23 cellular contexts compared by ENCODE assay signal in genomic region chr1:83694449-83694848, GRCh38.
DNase-seq lines count a peak whose midpoint lies in the region; ATAC-seq and TF ChIP-seq lines count a peak whose summit lies in the region.
"Had no signal": no experiment of that assay in that cellular context is flagged by ENCODE, and none has a peak within 500 bp of the region (broad histone marks: within the 10 kb centered on the region; RNA-seq: fewer than 3 reads in every experiment).

No MANE protein-coding gene starts in this region.

- H3K4me3 ChIP-seq in left ventricle myocardium inferior (no peak overlapping the region), heart left ventricle (no peak overlapping the region)
- H3K4me3 ChIP-seq: cardiac muscle cell had no signal

- intact Hi-C loops in left ventricle myocardium inferior (cut with micrococcal nuclease): no loop called here
- intact Hi-C loops in heart left ventricle (cut with DNase I): no loop called here

- TF ChIP-seq POLR2A in heart left ventricle (IDR thresholded peaks at IDR 0.05): no peak

- H3K36me3 ChIP-seq in left ventricle myocardium inferior (no peaks in the 10 kb centered on the region), heart left ventricle (no peaks in the 10 kb centered on the region)
- H3K36me3 ChIP-seq: adrenal gland, cardiac muscle cell, sigmoid colon had no signal

- H3K4me1 ChIP-seq in left ventricle myocardium inferior (peaks cover 21% of the 10 kb centered on the region), heart left ventricle (peaks cover 0 to 24% (median 13%) of the 10 kb centered on the region in 12 donors)
- H3K4me1 ChIP-seq: adrenal gland, sigmoid colon had no signal

- H3K9me3 ChIP-seq in left ventricle myocardium inferior (replicated peaks) (peaks cover 13% of the 10 kb centered on the region), heart left ventricle (peaks cover 0 to 7% (median 0%) of the 10 kb centered on the region in 12 donors)
- H3K9me3 ChIP-seq: adrenal gland had no signal

- H3K27ac ChIP-seq in left ventricle myocardium inferior (replicated peaks): peak overlapping the region; percentile 50
- no peak overlapping the region for H3K27ac ChIP-seq in heart left ventricle
- H3K27ac ChIP-seq: C4-2B, cardiac muscle cell, epithelial cell of prostate, sigmoid colon had no signal

- H3K27me3 ChIP-seq in left ventricle myocardium inferior (ENCODE audit: low read depth) (no peaks in the 10 kb centered on the region), heart left ventricle (no peaks in the 10 kb centered on the region)
- H3K27me3 ChIP-seq: adrenal gland, cardiac muscle cell, sigmoid colon had no signal

- no peak for ATAC-seq in heart left ventricle
- peak; percentile 30; the same call in 1 of the 3 replicates for ATAC-seq in SK-N-SH treated with all-trans-retinoic acid at 6 μM for 48 hours
- ATAC-seq: activated CD8-positive, alpha-beta T cell treated with anti-CD3 and anti-CD28 coated beads for 36 hours; PC-3 had no signal

- DNase-seq in left ventricle myocardium inferior: no peak
- no peak for DNase-seq in heart left ventricle
- DNase-seq in left kidney (ENCODE audit: low read depth, low spot score): peak; percentile 9
- DNase-seq in SW480 (ENCODE audit: low spot score): no peak
- DNase-seq in NCI-H524 treated with DMSO at 0.1 percent for 48 hours (lab: John Stamatoyannopoulos, UW): no peak
- no peak for DNase-seq in NAMALWA (ENCODE audit: low spot score)
- no peak for DNase-seq in activated CD4-positive, alpha-beta T cell treated with anti-CD3 and anti-CD28 coated beads, Interleukin-2, amount 50 U/mL, for 4 hours
- DNase-seq: activated CD8-positive, alpha-beta T cell treated with anti-CD3 and anti-CD28 coated beads for 36 hours; activated gamma-delta T cell treated with Interleukin-2 at 50 U/mL for 16 hours; foreskin melanocyte; hypothalamus; IMR-90; mammary epithelial cell; NCI-H1436 treated with DMSO at 0.1 percent for 48 hours; PC-3; SHP77 treated with DMSO at 0.1 percent for 48 hours; sigmoid colon; T-helper 2 cell had no signal

- TF ChIP-seq CTCF in left ventricle myocardium inferior (IDR thresholded peaks at IDR 0.05; ENCODE audit: borderline replicate concordance) (no peak), heart left ventricle (IDR thresholded peaks at IDR 0.05) (no peak)

TF ChIP-seq in SK-N-SH treated with all-trans-retinoic acid at 6 μM for 48 hours, 23 proteins besides CTCF, POLR2A, EP300 and RAD21:
- no peak for TF ChIP-seq SNAI2 (CRISPR knock-in tag; IDR thresholded peaks at IDR 0.05)
- TF ChIP-seq ZNF70 (CRISPR knock-in tag; IDR thresholded peaks at IDR 0.05): no peak
- TF ChIP-seq GLIS3 (CRISPR knock-in tag; IDR thresholded peaks at IDR 0.05): no peak
- no peak for TF ChIP-seq BACH2 (CRISPR knock-in tag; IDR thresholded peaks at IDR 0.05; ENCODE audit: borderline replicate concordance)
